Comparison of ENCODE assay signal across 27 cellular contexts in the genomic region with DNA sequence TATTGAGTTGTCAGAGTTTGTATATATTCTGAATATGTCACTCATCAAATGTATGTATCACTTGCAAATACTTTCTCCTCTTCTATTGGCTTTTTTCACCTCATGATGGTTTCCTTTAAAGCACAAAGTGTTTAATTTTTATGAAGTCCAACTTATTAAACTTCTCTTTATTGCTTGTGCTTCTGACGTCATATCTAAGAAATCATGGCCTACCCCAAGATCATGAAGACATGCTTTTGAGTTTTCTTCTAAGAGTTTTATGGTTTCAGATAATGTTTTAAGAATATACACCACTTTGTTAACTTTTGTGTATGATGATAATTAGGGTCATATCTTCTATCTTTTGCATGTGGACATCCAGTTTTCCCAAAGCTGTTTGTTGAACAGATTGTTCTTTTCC.
"Had no signal": no experiment of that assay in that cellular context is flagged by ENCODE, and none has a peak within 500 bp of the region (broad histone marks: within the 10 kb centered on the region; RNA-seq: fewer than 3 reads in every experiment).

No MANE protein-coding gene starts in this region.

- H3K36me3 ChIP-seq: stomach, suprapubic skin, thoracic aorta, thyroid gland, tibial artery, tibial nerve, transverse colon, upper lobe of left lung, upper lobe of right lung, uterus, vagina had no signal

- H3K9me3 ChIP-seq: stomach, suprapubic skin, testis, thoracic aorta, thyroid gland, tibial artery, tibial nerve, transverse colon, upper lobe of left lung, upper lobe of right lung, uterus, vagina had no signal

- DNase-seq: stimulated activated CD4-positive, alpha-beta T cell treated with anti-CD3 and anti-CD28 coated beads, Interleukin-2, amount 100 ng/mL, for 48 hours; stimulated activated CD4-positive, alpha-beta T cell treated with anti-CD3 and anti-CD28 coated beads, Interleukin-4, amount 100 ng/mL, for 1 hour; stimulated activated CD4-positive, alpha-beta T cell treated with anti-CD3 and anti-CD28 coated beads, Interleukin-4, amount 100 ng/mL, for 24 hours; stimulated activated CD4-positive, alpha-beta T cell treated with anti-CD3 and anti-CD28 coated beads, Interleukin-4, amount 100 ng/mL, for 4 hours; stimulated activated CD8-positive, alpha-beta memory T cell treated with anti-CD3 and anti-CD28 coated beads, Interleukin-4, amount 100 ng/mL, for 48 hours; stimulated activated naive B cell treated with anti-CD40 and anti-IgM and Interleukin-4, amounts not matched to agents 10 μg/mL and 1 μg/mL and 100 μg/mL, for 72 hours; stimulated activated naive CD4-positive, alpha-beta T cell; stimulated activated naive CD4-positive, alpha-beta T cell treated with Interleukin-2 at 50 U/mL for 16 hours; stimulated activated naive CD8-positive, alpha-beta T cell treated with anti-CD3 and anti-CD28 coated beads, Interleukin-15, amount 100 ng/mL, for 72 hours; stimulated activated naive CD8-positive, alpha-beta T cell treated with anti-CD3 and anti-CD28 coated beads, Interleukin-15, Interleukin-2, amounts not matched to agents 100 U/mL and 50 U/mL, for 24 hours; stomach; substantia nigra; testis; thyroid gland; tibial artery; transverse colon; trophoblast cell; upper lobe of left lung; upper lobe of right lung; uterus had no signal

- FAIRE-seq: urothelium cell line had no signal

- H3K27ac ChIP-seq: stomach, suprapubic skin, testis, thoracic aorta, thyroid gland, tibial artery, tibial nerve, transverse colon, upper lobe of left lung, upper lobe of right lung, uterus, vagina had no signal

- H3K4me1 ChIP-seq: stomach, suprapubic skin, testis, thyroid gland, tibial artery, tibial nerve, transverse colon, upper lobe of left lung, upper lobe of right lung, uterus, vagina had no signal

- H3K4me3 ChIP-seq: stomach, suprapubic skin, testis, thoracic aorta, thyroid gland, tibial artery, tibial nerve, transverse colon, upper lobe of left lung, upper lobe of right lung, uterus, vagina had no signal

- H3K27me3 ChIP-seq: stomach, suprapubic skin, testis, thyroid gland, tibial artery, tibial nerve, transverse colon, upper lobe of left lung, upper lobe of right lung, uterus, vagina had no signal

- ATAC-seq: stimulated activated effector memory CD8-positive, alpha-beta T cell treated with anti-CD3 and anti-CD28 coated beads, Interleukin-12 subunit alpha, Interleukin-12 subunit beta, amount 100 ng/mL, for 72 hours; stimulated activated memory B cell treated with anti-CD40 and anti-IgM and Interleukin-4, amounts not matched to agents 10 μg/mL and 1 μg/mL and 100 μg/mL, for 72 hours; stimulated activated naive B cell treated with anti-CD40 and anti-IgM and Interleukin-4, amounts not matched to agents 10 μg/mL and 1 μg/mL and 100 μg/mL, for 72 hours; stimulated activated naive CD8-positive, alpha-beta T cell treated with anti-CD3 and anti-CD28 coated beads, Interleukin-15, amount 100 ng/mL, for 72 hours; stimulated activated naive CD8-positive, alpha-beta T cell treated with anti-CD3 and anti-CD28 coated beads, Interleukin-15, Interleukin-2, amounts not matched to agents 100 U/mL and 50 U/mL, for 24 hours; upper lobe of right lung had no signal
